Comparison of ENCODE assay signal across 8 cellular contexts in the genomic region with DNA sequence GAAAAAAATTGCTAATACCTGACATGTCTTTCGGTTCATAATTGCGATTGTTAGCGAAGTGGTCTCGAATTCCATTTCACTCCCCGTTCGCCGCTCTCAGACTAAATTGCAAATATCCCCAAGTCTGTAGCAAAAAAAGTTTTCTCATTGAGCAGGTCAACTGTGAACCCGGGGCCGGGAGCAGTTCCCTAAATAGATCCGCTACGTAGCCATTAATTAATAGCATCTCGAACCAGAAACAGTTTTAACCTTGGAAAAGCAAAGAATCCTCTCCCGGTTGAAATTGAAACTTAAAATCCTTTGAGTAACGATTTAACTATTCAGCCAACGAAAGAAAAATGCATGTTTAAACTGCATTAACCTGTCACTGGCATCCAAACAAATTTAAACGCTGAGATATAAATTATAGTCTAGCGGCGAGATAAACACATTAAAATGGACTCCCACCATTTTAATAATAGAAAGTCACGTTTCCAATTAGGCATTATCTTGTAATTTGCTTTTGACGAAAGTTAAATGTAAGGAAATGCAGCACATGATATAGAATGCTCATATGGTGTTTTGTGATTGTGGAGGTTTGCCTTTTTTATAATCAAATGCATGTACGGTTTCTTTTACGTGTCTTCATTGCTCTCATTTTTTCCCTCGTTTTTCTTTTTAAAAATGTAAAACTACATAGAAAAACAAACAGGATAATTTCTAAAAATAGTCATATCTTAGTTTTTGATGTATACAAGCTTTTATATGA. TPM values are rescaled to one million over a fixed set of nuclear protein-coding genes. Genes with fewer than 3 reads are reported as not detected.
DNase-seq lines count a peak whose midpoint lies in the region; ATAC-seq and TF ChIP-seq lines count a peak whose summit lies in the region.

No MANE protein-coding gene starts in this region.

- CTCF ChIA-PET in CD8-positive, alpha-beta memory T cell (lab: Charles Lee) = interaction anchor here (0.9 kb wide), 1 partner anchor 240 kb away, joined by 3 read pairs; no protein-coding TSS in a partner anchor

- peak overlapping the region; percentile 44 for H3K4me3 ChIP-seq in CD8-positive, alpha-beta memory T cell (ENCODE audit: low read length)
- peak overlapping the region; percentile 62 for H3K4me3 ChIP-seq in HUES6 (ENCODE audit: low read depth, low read length)
- peak overlapping the region; percentile 61 for H3K4me3 ChIP-seq in brain microvascular endothelial cell (ENCODE audit: low read depth, low read length)
- H3K4me3 ChIP-seq in mononuclear cell (ENCODE audit: low read length) = peak overlapping the region; percentile 41

- H3K4me1 Mint-ChIP-seq in CD8-positive, alpha-beta memory T cell = peaks cover 6 to 15% (median 11%) of the 10 kb centered on the region in 3 donors

- no peaks in the 10 kb centered on the region for H3K9me3 ChIP-seq in CD8-positive, alpha-beta memory T cell (ENCODE audit: low read length)
- peaks cover 12% of the 10 kb centered on the region for H3K9me3 ChIP-seq in HUES6 (ENCODE audit: control insufficient read depth, insufficient read depth, low read depth, low read length)
- H3K9me3 ChIP-seq in mononuclear cell (ENCODE audit: low read depth, low read length) = peaks cover 11% of the 10 kb centered on the region

- peaks cover 48% of the 10 kb centered on the region for H3K27me3 ChIP-seq in CD8-positive, alpha-beta memory T cell (ENCODE audit: insufficient read depth, low read length, poor library complexity, severe bottlenecking)
- H3K27me3 ChIP-seq in HUES6 (ENCODE audit: control insufficient read depth, insufficient read depth, low read length) = peaks cover 97% of the 10 kb centered on the region
- H3K27me3 ChIP-seq in brain microvascular endothelial cell (replicated peaks) = peaks cover 34% of the 10 kb centered on the region
- H3K27me3 ChIP-seq in mononuclear cell (ENCODE audit: insufficient read depth, low read length) = peaks cover 92% of the 10 kb centered on the region

- H3K27ac Mint-ChIP-seq in CD8-positive, alpha-beta memory T cell = peak overlapping the region in 1 of 8 donors; percentile 13

- H3K36me3 ChIP-seq in CD8-positive, alpha-beta memory T cell (ENCODE audit: insufficient read depth, low read length) = no peaks in the 10 kb centered on the region
- H3K36me3 ChIP-seq in HUES6 (ENCODE audit: control insufficient read depth, insufficient read depth, low read length) (no peaks in the 10 kb centered on the region), brain microvascular endothelial cell (replicated peaks) (no peaks in the 10 kb centered on the region)

- ATAC-seq in HG03342 (IDR thresholded peaks at IDR 0.05; ENCODE audit: unreplicated experiment) = no peak

- no peaks in the 10 kb centered on the region for H3K4me1 ChIP-seq in CD8-positive, alpha-beta memory T cell (ENCODE audit: insufficient read depth, low read length)
- H3K4me1 ChIP-seq in HUES6 (ENCODE audit: control insufficient read depth, insufficient read depth, low read length) (no peaks in the 10 kb centered on the region), mononuclear cell (ENCODE audit: insufficient read depth, low read length) (peaks cover 12% of the 10 kb centered on the region)

- no peak for TF ChIP-seq CTCF in brain microvascular endothelial cell (IDR thresholded peaks at IDR 0.05; ENCODE audit: low read depth, low read length, missing control alignments)

- H3K4me3 Mint-ChIP-seq in CD8-positive, alpha-beta memory T cell = peak overlapping the region; percentile 79 to 89 (median 85)

- in situ Hi-C loops in brain microvascular endothelial cell (cut with HindIII; ENCODE audit: low pct_ligation_motif_present, low sequenced_read_pairs) = no loop called here
- in situ Hi-C loops in G401 (cut with HindIII; ENCODE audit: low sequenced_read_pairs) = no loop called here

- DNase-seq in CD8-positive, alpha-beta memory T cell = peak in 1 of 5 donors; percentile 6
- DNase-seq in brain microvascular endothelial cell = no peak
- DNase-seq in stimulated activated CD4-positive, alpha-beta T cell treated with anti-CD3 and anti-CD28 coated beads, Interleukin-15, amount 100 ng/mL, for 24 hours = no peak
- DNase-seq in anterior cingulate cortex (lab: John Stamatoyannopoulos, UW) = no peak
- no peak for DNase-seq in G401 (ENCODE audit: low spot score)

- H3K9ac ChIP-seq in HUES6 (ENCODE audit: low read length) = no peak overlapping the region

- H3K27me3 Mint-ChIP-seq in CD8-positive, alpha-beta memory T cell = peaks cover 64 to 76% of the 10 kb centered on the region in 2 donors

- POLR2A ChIA-PET in CD8-positive, alpha-beta memory T cell (lab: Charles Lee) = no interaction called here

- H3K27ac ChIP-seq in CD8-positive, alpha-beta memory T cell (ENCODE audit: low read depth, low read length) = no peak overlapping the region
- H3K27ac ChIP-seq in HUES6 (ENCODE audit: low read depth, low read length) = no peak overlapping the region
- no peak overlapping the region for H3K27ac ChIP-seq in brain microvascular endothelial cell

- peaks cover 0 to 18% (median 12%) of the 10 kb centered on the region in 5 donors for H3K9me3 Mint-ChIP-seq in CD8-positive, alpha-beta memory T cell

- no peaks in the 10 kb centered on the region for H3K36me3 Mint-ChIP-seq in CD8-positive, alpha-beta memory T cell

RNA-seq across cellular contexts. Expression of a gene that starts 0.7 kb away (rescaled TPM):
- not detected for total RNA-seq in CD8-positive, alpha-beta memory T cell
- polyA plus RNA-seq in CD8-positive, alpha-beta memory T cell = not detected
- under 0.01 TPM for total RNA-seq in mononuclear cell
- not detected in 2 replicates for total RNA-seq in G401 (2014; rRNA removed; shearing (Covaris generic))

RNA-seq across cellular contexts. Expression of a gene that starts 48.4 kb away (rescaled TPM):
- total RNA-seq in CD8-positive, alpha-beta memory T cell = not detected
- polyA plus RNA-seq in CD8-positive, alpha-beta memory T cell = not detected
- total RNA-seq in mononuclear cell = not detected
- total RNA-seq in G401 (2014; rRNA removed; shearing (Covaris generic)) = not detected in 2 replicates
